In the genomic region with DNA sequence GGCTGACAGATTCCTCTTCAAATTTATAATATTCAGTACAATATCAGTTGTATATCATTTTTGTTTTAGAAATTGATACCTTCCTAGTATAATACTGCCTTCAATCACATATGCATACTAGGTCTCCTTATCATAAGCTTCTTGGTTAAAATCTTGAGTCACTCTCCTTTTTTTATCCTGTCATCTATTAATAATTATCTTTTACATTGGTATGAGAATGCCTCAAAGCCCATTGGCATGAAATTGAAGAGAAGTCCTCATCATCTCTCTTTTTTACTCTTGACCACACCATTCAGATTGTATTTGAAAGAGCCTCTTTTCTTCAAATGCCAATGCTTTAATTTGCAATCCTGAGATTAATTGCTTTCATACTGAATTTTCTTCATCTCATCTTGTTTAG, we compare ENCODE assay signal across 23 cellular contexts.
"Had no signal": no experiment of that assay in that cellular context is flagged by ENCODE, and none has a peak within 500 bp of the region (broad histone marks: within the 10 kb centered on the region; RNA-seq: fewer than 3 reads in every experiment).

No MANE protein-coding gene starts in this region.

- H3K4me3 Mint-ChIP-seq: dendritic cell treated with granulocyte-macrophage colony-stimulating factor and Interleukin-4, amounts not matched to agents 40 ng/mL and 50 ng/mL, for 4 days; effector memory CD8-positive, alpha-beta T cell; endodermal cell; mesothelial cell of epicardium; naive B cell had no signal

- H3K4me1 Mint-ChIP-seq: naive B cell had no signal

- H3K27me3 Mint-ChIP-seq: dendritic cell treated with granulocyte-macrophage colony-stimulating factor and Interleukin-4, amounts not matched to agents 40 ng/mL and 50 ng/mL, for 4 days; effector memory CD8-positive, alpha-beta T cell; naive B cell had no signal

- H3K36me3 Mint-ChIP-seq: mesothelial cell of epicardium, naive B cell had no signal

- DNase-seq: colonic mucosa; cortex of kidney; effector CD8-positive, alpha-beta T cell; effector memory CD8-positive, alpha-beta T cell; endodermal cell; erythroblast; esophagus squamous epithelium; foreskin fibroblast; glutamatergic neuron; head of caudate nucleus; heart right ventricle; hippocampal formation; left cardiac atrium; left lung; left ventricle myocardium superior; lower lobe of right lung; mesenchymal stem cell; mucosa of descending colon; naive B cell had no signal

- H3K27ac Mint-ChIP-seq: dendritic cell treated with granulocyte-macrophage colony-stimulating factor and Interleukin-4, amounts not matched to agents 40 ng/mL and 50 ng/mL, for 4 days; effector memory CD8-positive, alpha-beta T cell; endodermal cell; mesothelial cell of epicardium; naive B cell had no signal

- ATAC-seq: effector memory CD8-positive, alpha-beta T cell; esophagus mucosa; gastroesophageal sphincter; heart right ventricle; left cardiac atrium; left lung; left ventricle myocardium superior; lower lobe of right lung; mucosa of descending colon had no signal
